In the genomic region with DNA sequence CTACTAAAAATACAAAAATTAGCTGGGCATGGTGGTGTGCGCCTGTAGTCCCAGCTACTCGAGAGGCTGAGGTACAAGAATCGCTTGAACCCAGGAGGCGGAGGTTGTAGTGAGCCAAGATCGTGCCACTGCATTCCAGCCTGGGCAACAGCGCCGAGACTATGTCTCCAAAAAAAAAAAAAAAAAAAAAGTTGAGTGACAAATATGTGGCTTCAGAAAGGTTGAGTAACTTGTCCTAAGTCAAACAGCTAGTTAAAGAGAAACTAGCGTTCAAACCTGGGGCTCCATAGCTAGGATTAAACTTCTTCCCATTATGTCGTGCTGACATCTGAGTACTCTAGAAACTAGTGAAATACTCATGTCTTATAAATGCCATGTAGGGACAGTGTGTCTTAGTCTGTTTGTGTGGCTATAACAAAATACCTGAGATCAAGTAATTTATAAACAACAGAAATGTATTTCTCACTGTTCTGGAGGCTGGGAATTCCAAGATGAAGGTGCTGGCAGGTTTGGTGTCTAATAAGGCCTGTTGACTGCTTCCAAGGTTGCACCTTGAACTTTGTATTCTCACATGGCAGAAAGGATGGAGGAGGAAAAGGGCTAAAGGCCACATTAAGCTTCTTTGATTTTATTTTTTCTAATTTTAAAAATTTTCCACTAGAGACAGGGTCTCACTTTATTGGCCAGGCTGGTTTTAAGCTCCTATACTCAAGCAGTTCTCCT, we compare ENCODE assay signal across 15 cellular contexts. TPM values are rescaled to one million over a fixed set of nuclear protein-coding genes. Genes with fewer than 3 reads are reported as not detected.
A peak's percentile ranks its signal among the peaks of the same experiment; 100 is the strongest.
DNase-seq lines count a peak whose midpoint lies in the region; ATAC-seq, FAIRE-seq and TF ChIP-seq lines count a peak whose summit lies in the region.
"Had no signal": no experiment of that assay in that cellular context is flagged by ENCODE, and none has a peak within 500 bp of the region (broad histone marks: within the 10 kb centered on the region; RNA-seq: fewer than 3 reads in every experiment).

No MANE protein-coding gene starts in this region.

- H3K36me3 ChIP-seq in BLaER1 (peaks cover 19% of the 10 kb centered on the region; the same call in 1 of the 2 replicates), small intestine (ENCODE audit: control insufficient read depth in 2 of 2, insufficient read depth in 2 of 2, low read length in 2 of 2) (no peaks in the 10 kb centered on the region)
- H3K36me3 ChIP-seq: BE2C had no signal

- no peak for TF ChIP-seq CTCF in WTC11 (IDR thresholded peaks at IDR 0.05)

- POLR2A ChIA-PET in WTC11 (lab: Charles Lee): interaction anchor here (0.6 to 0.7 kb wide), 2 partner anchors 15 to 1360 kb away, joined by 3 to 6 read pairs; no protein-coding TSS in a partner anchor

- CTCF ChIA-PET in WTC11 (lab: Charles Lee): interaction anchor here (0.6 kb wide), 1 partner anchor 49 kb away, joined by 5 read pairs; no protein-coding TSS in a partner anchor

- no peaks in the 10 kb centered on the region for H3K9me3 ChIP-seq in BLaER1
- no peaks in the 10 kb centered on the region for H3K9me3 ChIP-seq in small intestine (ENCODE audit: control insufficient read depth, low read depth)
- H3K9me3 ChIP-seq: BE2C had no signal

- peaks cover 4% of the 10 kb centered on the region for H3K36me3 Mint-ChIP-seq in WTC11

- no peak overlapping the region for H3K9ac ChIP-seq in BLaER1

- WGBS in small intestine, 3 donors: 95 to 97% (median 96%) methylated on average over 9 of the region's 9 CpGs

- H3K27me3 Mint-ChIP-seq in WTC11 (ENCODE audit: low read depth): no peaks in the 10 kb centered on the region

- no peak for ATAC-seq in WTC11
- ATAC-seq in left lobe of liver: peak; percentile 11
- no peak for ATAC-seq in GM18519 (IDR thresholded peaks at IDR 0.05; ENCODE audit: low FRiP score, unreplicated experiment)

- H3K27me3 ChIP-seq in BLaER1: no peaks in the 10 kb centered on the region
- H3K27me3 ChIP-seq in small intestine (ENCODE audit: control insufficient read depth in 2 of 2, insufficient read depth in 2 of 2, low read length in 2 of 2): no peaks in the 10 kb centered on the region
- H3K27me3 ChIP-seq: BE2C had no signal

- H3K4me3 ChIP-seq in BLaER1: no peak overlapping the region
- H3K4me3 ChIP-seq in small intestine (ENCODE audit: low read depth in 1 of 2, low read length in 2 of 2): no peak overlapping the region

- H3K27ac Mint-ChIP-seq in WTC11: peak overlapping the region; percentile 62; the same call in 1 of the 2 replicates
- H3K27ac Mint-ChIP-seq: HFFc6 had no signal

- no peaks in the 10 kb centered on the region for H3K9me3 Mint-ChIP-seq in WTC11
- H3K9me3 Mint-ChIP-seq: HFFc6 had no signal

- no peak for FAIRE-seq in small intestine (lab: Jason Lieb, UNC)
- FAIRE-seq: A204.1 had no signal

- peaks cover 69% of the 10 kb centered on the region for H4K20me1 ChIP-seq in BLaER1

- no peak for DNase-seq in WTC11 (ENCODE audit: low spot score)
- DNase-seq in left lobe of liver (ENCODE audit: low spot score): no peak
- peak; percentile 37 for DNase-seq in small intestine
- DNase-seq in epidermal melanocyte (ENCODE audit: insufficient read length, low spot score): no peak
- DNase-seq in amniotic stem cell (lab: John Stamatoyannopoulos, UW): no peak
- DNase-seq: BE2C, Calu3, DMS 273 treated with DMSO at 0.1 percent for 48 hours, HCEC 1CT, HFFc6, KBM-7 had no signal

- H3K4me1 ChIP-seq in BLaER1: peaks cover 34% of the 10 kb centered on the region
- no peaks in the 10 kb centered on the region for H3K4me1 ChIP-seq in small intestine (ENCODE audit: control insufficient read depth in 2 of 2, insufficient read depth in 1 of 2, low read depth in 1 of 2, low read length in 1 of 2)
- H3K4me1 ChIP-seq: BE2C had no signal

- peaks cover 70% of the 10 kb centered on the region for H3K4me1 Mint-ChIP-seq in WTC11

- H3K27ac ChIP-seq in BLaER1 (no peak overlapping the region), small intestine (ENCODE audit: low read depth in 1 of 2, low read length in 1 of 2) (no peak overlapping the region)
- H3K27ac ChIP-seq: HL-60 had no signal

- H3K4me2 ChIP-seq in BLaER1: peak overlapping the region; percentile 52; the same call in 1 of the 2 replicates

- H3K4me3 Mint-ChIP-seq in WTC11: no peak overlapping the region
- H3K4me3 Mint-ChIP-seq: HFFc6 had no signal

TF ChIP-seq in WTC11, 78 proteins besides CTCF, POLR2A, EP300 and RAD21:
- TF ChIP-seq IRF2 (CRISPR knock-in tag; IDR thresholded peaks at IDR 0.05; ENCODE audit: borderline replicate concordance, low read depth) (no peak), MYBL2 (CRISPR knock-in tag; IDR thresholded peaks at IDR 0.05) (no peak)
- TF ChIP-seq, protein P1, sequence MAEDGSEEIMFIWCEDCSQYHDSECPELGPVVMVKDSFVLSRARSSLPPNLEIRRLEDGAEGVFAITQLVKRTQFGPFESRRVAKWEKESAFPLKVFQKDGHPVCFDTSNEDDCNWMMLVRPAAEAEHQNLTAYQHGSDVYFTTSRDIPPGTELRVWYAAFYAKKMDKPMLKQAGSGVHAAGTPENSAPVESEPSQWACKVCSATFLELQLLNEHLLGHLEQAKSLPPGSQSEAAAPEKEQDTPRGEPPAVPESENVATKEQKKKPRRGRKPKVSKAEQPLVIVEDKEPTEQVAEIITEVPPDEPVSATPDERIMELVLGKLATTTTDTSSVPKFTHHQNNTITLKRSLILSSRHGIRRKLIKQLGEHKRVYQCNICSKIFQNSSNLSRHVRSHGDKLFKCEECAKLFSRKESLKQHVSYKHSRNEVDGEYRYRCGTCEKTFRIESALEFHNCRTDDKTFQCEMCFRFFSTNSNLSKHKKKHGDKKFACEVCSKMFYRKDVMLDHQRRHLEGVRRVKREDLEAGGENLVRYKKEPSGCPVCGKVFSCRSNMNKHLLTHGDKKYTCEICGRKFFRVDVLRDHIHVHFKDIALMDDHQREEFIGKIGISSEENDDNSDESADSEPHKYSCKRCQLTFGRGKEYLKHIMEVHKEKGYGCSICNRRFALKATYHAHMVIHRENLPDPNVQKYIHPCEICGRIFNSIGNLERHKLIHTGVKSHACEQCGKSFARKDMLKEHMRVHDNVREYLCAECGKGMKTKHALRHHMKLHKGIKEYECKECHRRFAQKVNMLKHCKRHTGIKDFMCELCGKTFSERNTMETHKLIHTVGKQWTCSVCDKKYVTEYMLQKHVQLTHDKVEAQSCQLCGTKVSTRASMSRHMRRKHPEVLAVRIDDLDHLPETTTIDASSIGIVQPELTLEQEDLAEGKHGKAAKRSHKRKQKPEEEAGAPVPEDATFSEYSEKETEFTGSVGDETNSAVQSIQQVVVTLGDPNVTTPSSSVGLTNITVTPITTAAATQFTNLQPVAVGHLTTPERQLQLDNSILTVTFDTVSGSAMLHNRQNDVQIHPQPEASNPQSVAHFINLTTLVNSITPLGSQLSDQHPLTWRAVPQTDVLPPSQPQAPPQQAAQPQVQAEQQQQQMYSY (CRISPR knock-in tag; IDR thresholded peaks at IDR 0.05): no peak

RNA-seq across cellular contexts. Expression of a gene that starts 12.0 kb away (rescaled TPM):
- total RNA-seq in WTC11 (2021): 169 to 180 TPM (median 172 TPM) in 3 replicates
- total RNA-seq in left lobe of liver: 153 TPM
- 1 to 10 TPM; 2.0 to 6.7 (median 2.4) TPM for polyA plus RNA-seq in small intestine
